15 cellular contexts compared by ENCODE assay signal in genomic region chr7:4270941-4271715, GRCh38.
A peak's percentile ranks its signal among the peaks of the same experiment; 100 is the strongest.
DNase-seq lines count a peak whose midpoint lies in the region; ATAC-seq, FAIRE-seq and TF ChIP-seq lines count a peak whose summit lies in the region.
"Had no signal": no experiment of that assay in that cellular context is flagged by ENCODE, and none has a peak within 500 bp of the region (broad histone marks: within the 10 kb centered on the region; RNA-seq: fewer than 3 reads in every experiment).

No MANE protein-coding gene starts in this region.

- no peak overlapping the region for H3K4me2 ChIP-seq in GM23338
- H3K4me2 ChIP-seq in mesendoderm (ENCODE audit: low read length), result no peak overlapping the region
- H3K4me2 ChIP-seq: BLaER1 treated with 17β-estradiol and CSF1 and Interleukin-3, amounts not matched to agents 10 nM and 100 nM had no signal

- no peak overlapping the region for H2BK120ac ChIP-seq in mesendoderm (ENCODE audit: low read depth, low read length)

- H3K4me3 ChIP-seq in GM23338 (no peak overlapping the region), mesendoderm (ENCODE audit: low read length) (no peak overlapping the region)
- H3K4me3 ChIP-seq: BLaER1 treated with 17β-estradiol and CSF1 and Interleukin-3, amounts not matched to agents 10 nM and 100 nM; GM23248 had no signal

- H2BK15ac ChIP-seq in mesendoderm (replicated peaks; ENCODE audit: low read depth), result no peak overlapping the region

- TF ChIP-seq CTCF in GM23338 (conservative IDR thresholded peaks at IDR 0.05; ENCODE audit: low read depth in 2 of 2) (no peak), WTC11 (IDR thresholded peaks at IDR 0.05) (no peak), osteocyte (IDR thresholded peaks at IDR 0.05) (no peak)

- no peak for FAIRE-seq in frontal cortex (lab: Jason Lieb, UNC)

- H2BK5ac ChIP-seq in mesendoderm (ENCODE audit: low read length), result no peak overlapping the region

- CTCF ChIA-PET in WTC11 (lab: Charles Lee), result interaction anchor here (0.5 to 1.1 kb wide), 2 partner anchors 30 to 53 kb away, joined by 3 read pairs; no protein-coding TSS in a partner anchor

- no CpG with 5 or more reads among the region's 13 CpGs for WGBS in mesendoderm (ENCODE audit: extremely low coverage, insufficient coverage, low lambda C conversion rate)

- peaks cover 27% of the 10 kb centered on the region for H3K9me3 Mint-ChIP-seq in GM23338
- H3K9me3 Mint-ChIP-seq in WTC11, result peaks cover 12% of the 10 kb centered on the region
- peaks cover 7% of the 10 kb centered on the region for H3K9me3 Mint-ChIP-seq in osteocyte (ENCODE audit: unreplicated experiment)

- no peaks in the 10 kb centered on the region for H3K9me2 ChIP-seq in GM23338 (ENCODE audit: insufficient read depth)

- no peak overlapping the region for H3K27ac Mint-ChIP-seq in GM23338
- H3K27ac Mint-ChIP-seq in WTC11, result no peak overlapping the region
- H3K27ac Mint-ChIP-seq in osteocyte (ENCODE audit: unreplicated experiment), result no peak overlapping the region
- H3K27ac Mint-ChIP-seq: CD4-positive, CD25-positive, alpha-beta regulatory T cell; IgD-negative memory B cell had no signal

- H3K79me2 ChIP-seq in GM23338 (replicated peaks; ENCODE audit: insufficient read depth) (no peaks in the 10 kb centered on the region), mesendoderm (ENCODE audit: control insufficient read depth, insufficient read depth, low read length) (no peaks in the 10 kb centered on the region)

- H4K5ac ChIP-seq in mesendoderm (ENCODE audit: low read length), result no peak overlapping the region

- H3K4me3 Mint-ChIP-seq in GM23338, result no peak overlapping the region
- no peak overlapping the region for H3K4me3 Mint-ChIP-seq in WTC11
- H3K4me3 Mint-ChIP-seq in osteocyte (ENCODE audit: unreplicated experiment), result no peak overlapping the region
- H3K4me3 Mint-ChIP-seq: CD4-positive, CD25-positive, alpha-beta regulatory T cell; IgD-negative memory B cell had no signal

- no peak overlapping the region for H3K56ac ChIP-seq in mesendoderm (ENCODE audit: low read length)

- H3K4ac ChIP-seq in mesendoderm (ENCODE audit: low read depth, low read length), result no peak overlapping the region

- H3K36me3 ChIP-seq in GM23338 (ENCODE audit: insufficient read depth), result no peaks in the 10 kb centered on the region
- H3K36me3 ChIP-seq in mesendoderm (ENCODE audit: control insufficient read depth, insufficient read depth, low read length), result no peaks in the 10 kb centered on the region
- H3K36me3 ChIP-seq: BLaER1 treated with 17β-estradiol and CSF1 and Interleukin-3, amounts not matched to agents 10 nM and 100 nM had no signal

- DNase-seq in GM23338 (ENCODE audit: low spot score), result peak; percentile 27
- no peak for DNase-seq in WTC11 (ENCODE audit: low spot score)
- DNase-seq in mesendoderm, result peak; percentile 32
- DNase-seq in osteocyte (ENCODE audit: extremely low spot score, unreplicated experiment), result peak; percentile 74
- no peak for DNase-seq in hypothalamus (lab: John Stamatoyannopoulos, UW)
- DNase-seq in SKM-1 (lab: John Stamatoyannopoulos, UW; ENCODE audit: unreplicated experiment), result no peak
- no peak for DNase-seq in frontal cortex (ENCODE audit: low spot score in 2 of 2)
- no peak for DNase-seq in stimulated activated CD4-positive, alpha-beta T cell treated with anti-CD3 and anti-CD28 coated beads, Interleukin-4, amount 100 ng/mL, for 1 hour
- DNase-seq: ACHN; CD4-positive, CD25-positive, alpha-beta regulatory T cell; DMS53; GM23248 had no signal

- no peak overlapping the region for H3K18ac ChIP-seq in mesendoderm (ENCODE audit: low read length)

- H3K36me3 Mint-ChIP-seq in GM23338 (ENCODE audit: low read depth) (peaks cover 4% of the 10 kb centered on the region; the same call in 1 of the 3 replicates), WTC11 (peaks cover 4% of the 10 kb centered on the region), osteocyte (ENCODE audit: unreplicated experiment) (no peaks in the 10 kb centered on the region)
- H3K36me3 Mint-ChIP-seq: CD4-positive, CD25-positive, alpha-beta regulatory T cell; IgD-negative memory B cell had no signal

- peaks cover 3% of the 10 kb centered on the region for H3K27me3 Mint-ChIP-seq in GM23338 (ENCODE audit: insufficient read depth, low read depth, poor library complexity)
- H3K27me3 Mint-ChIP-seq in WTC11 (ENCODE audit: low read depth), result no peaks in the 10 kb centered on the region
- H3K27me3 Mint-ChIP-seq in osteocyte (ENCODE audit: unreplicated experiment), result no peaks in the 10 kb centered on the region
- H3K27me3 Mint-ChIP-seq: CD4-positive, CD25-positive, alpha-beta regulatory T cell; IgD-negative memory B cell had no signal

- POLR2A ChIA-PET in WTC11 (lab: Charles Lee), result no interaction called here

- no peak overlapping the region for H3K9ac ChIP-seq in mesendoderm (ENCODE audit: low read length)
- H3K9ac ChIP-seq: BLaER1 treated with 17β-estradiol and CSF1 and Interleukin-3, amounts not matched to agents 10 nM and 100 nM; GM23248 had no signal

- H3K27ac ChIP-seq in GM23338 (ENCODE audit: low read depth), result no peak overlapping the region
- no peak overlapping the region for H3K27ac ChIP-seq in mesendoderm (ENCODE audit: low read depth, low read length)
- H3K27ac ChIP-seq: BLaER1 treated with 17β-estradiol and CSF1 and Interleukin-3, amounts not matched to agents 10 nM and 100 nM; GM23248 had no signal

- H3K27me3 ChIP-seq in GM23338 (ENCODE audit: insufficient read depth) (no peaks in the 10 kb centered on the region), mesendoderm (ENCODE audit: insufficient read depth, low read length, poor library complexity) (no peaks in the 10 kb centered on the region)
- H3K27me3 ChIP-seq: BLaER1 treated with 17β-estradiol and CSF1 and Interleukin-3, amounts not matched to agents 10 nM and 100 nM had no signal

- peak; percentile 24 for ATAC-seq in GM23338
- peak; percentile 55 for ATAC-seq in WTC11
- ATAC-seq: HCT116 had no signal

- H4K8ac ChIP-seq in mesendoderm (ENCODE audit: low read depth, low read length), result no peak overlapping the region

- no peak overlapping the region for H2AK5ac ChIP-seq in mesendoderm (ENCODE audit: low read length)

- H3K23ac ChIP-seq in mesendoderm (ENCODE audit: low read length), result no peak overlapping the region

- H3K4me1 Mint-ChIP-seq in GM23338 (peaks cover 10% of the 10 kb centered on the region), WTC11 (peaks cover 10% of the 10 kb centered on the region; the same call in 1 of the 2 replicates), osteocyte (ENCODE audit: unreplicated experiment) (no peaks in the 10 kb centered on the region)
- H3K4me1 Mint-ChIP-seq: CD4-positive, CD25-positive, alpha-beta regulatory T cell; IgD-negative memory B cell had no signal

- H4K20me1 ChIP-seq in GM23338 (replicated peaks; ENCODE audit: insufficient read depth), result no peaks in the 10 kb centered on the region
- H4K20me1 ChIP-seq: BLaER1 treated with 17β-estradiol and CSF1 and Interleukin-3, amounts not matched to agents 10 nM and 100 nM had no signal

- no peaks in the 10 kb centered on the region for H3K79me1 ChIP-seq in mesendoderm (ENCODE audit: low read length)

- no peaks in the 10 kb centered on the region for H3K4me1 ChIP-seq in GM23338 (ENCODE audit: insufficient read depth)
- H3K4me1 ChIP-seq in mesendoderm (ENCODE audit: control insufficient read depth, low read depth, low read length), result no peaks in the 10 kb centered on the region

- no peaks in the 10 kb centered on the region for H3F3A ChIP-seq in GM23338 (replicated peaks; ENCODE audit: low read depth)

- no peak overlapping the region for H2AFZ ChIP-seq in GM23338
- H2AFZ ChIP-seq: GM23248 had no signal

TF ChIP-seq in GM23338, 12 proteins besides CTCF, POLR2A, EP300 and RAD21 (continues in another document):
- TF ChIP-seq EZH2phosphoT487 (IDR thresholded peaks at IDR 0.05; ENCODE audit: unreplicated experiment), result no peak

TF ChIP-seq in WTC11, 78 proteins besides CTCF, POLR2A, EP300 and RAD21 (continues in another document):
- TF ChIP-seq ZNF423 (CRISPR knock-in tag; IDR thresholded peaks at IDR 0.05), result no peak
- TF ChIP-seq, protein P1, sequence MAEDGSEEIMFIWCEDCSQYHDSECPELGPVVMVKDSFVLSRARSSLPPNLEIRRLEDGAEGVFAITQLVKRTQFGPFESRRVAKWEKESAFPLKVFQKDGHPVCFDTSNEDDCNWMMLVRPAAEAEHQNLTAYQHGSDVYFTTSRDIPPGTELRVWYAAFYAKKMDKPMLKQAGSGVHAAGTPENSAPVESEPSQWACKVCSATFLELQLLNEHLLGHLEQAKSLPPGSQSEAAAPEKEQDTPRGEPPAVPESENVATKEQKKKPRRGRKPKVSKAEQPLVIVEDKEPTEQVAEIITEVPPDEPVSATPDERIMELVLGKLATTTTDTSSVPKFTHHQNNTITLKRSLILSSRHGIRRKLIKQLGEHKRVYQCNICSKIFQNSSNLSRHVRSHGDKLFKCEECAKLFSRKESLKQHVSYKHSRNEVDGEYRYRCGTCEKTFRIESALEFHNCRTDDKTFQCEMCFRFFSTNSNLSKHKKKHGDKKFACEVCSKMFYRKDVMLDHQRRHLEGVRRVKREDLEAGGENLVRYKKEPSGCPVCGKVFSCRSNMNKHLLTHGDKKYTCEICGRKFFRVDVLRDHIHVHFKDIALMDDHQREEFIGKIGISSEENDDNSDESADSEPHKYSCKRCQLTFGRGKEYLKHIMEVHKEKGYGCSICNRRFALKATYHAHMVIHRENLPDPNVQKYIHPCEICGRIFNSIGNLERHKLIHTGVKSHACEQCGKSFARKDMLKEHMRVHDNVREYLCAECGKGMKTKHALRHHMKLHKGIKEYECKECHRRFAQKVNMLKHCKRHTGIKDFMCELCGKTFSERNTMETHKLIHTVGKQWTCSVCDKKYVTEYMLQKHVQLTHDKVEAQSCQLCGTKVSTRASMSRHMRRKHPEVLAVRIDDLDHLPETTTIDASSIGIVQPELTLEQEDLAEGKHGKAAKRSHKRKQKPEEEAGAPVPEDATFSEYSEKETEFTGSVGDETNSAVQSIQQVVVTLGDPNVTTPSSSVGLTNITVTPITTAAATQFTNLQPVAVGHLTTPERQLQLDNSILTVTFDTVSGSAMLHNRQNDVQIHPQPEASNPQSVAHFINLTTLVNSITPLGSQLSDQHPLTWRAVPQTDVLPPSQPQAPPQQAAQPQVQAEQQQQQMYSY (CRISPR knock-in tag; IDR thresholded peaks at IDR 0.05), result no peak
- TF ChIP-seq TP53 (CRISPR knock-in tag; IDR thresholded peaks at IDR 0.05), result no peak
- no peak for TF ChIP-seq ZBTB21 (CRISPR knock-in tag; IDR thresholded peaks at IDR 0.05; ENCODE audit: borderline replicate concordance)
- TF ChIP-seq, protein P2, sequence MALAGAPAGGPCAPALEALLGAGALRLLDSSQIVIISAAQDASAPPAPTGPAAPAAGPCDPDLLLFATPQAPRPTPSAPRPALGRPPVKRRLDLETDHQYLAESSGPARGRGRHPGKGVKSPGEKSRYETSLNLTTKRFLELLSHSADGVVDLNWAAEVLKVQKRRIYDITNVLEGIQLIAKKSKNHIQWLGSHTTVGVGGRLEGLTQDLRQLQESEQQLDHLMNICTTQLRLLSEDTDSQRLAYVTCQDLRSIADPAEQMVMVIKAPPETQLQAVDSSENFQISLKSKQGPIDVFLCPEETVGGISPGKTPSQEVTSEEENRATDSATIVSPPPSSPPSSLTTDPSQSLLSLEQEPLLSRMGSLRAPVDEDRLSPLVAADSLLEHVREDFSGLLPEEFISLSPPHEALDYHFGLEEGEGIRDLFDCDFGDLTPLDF (CRISPR knock-in tag; IDR thresholded peaks at IDR 0.05), result no peak
- no peak for TF ChIP-seq ZNF263 (CRISPR knock-in tag; IDR thresholded peaks at IDR 0.05; ENCODE audit: low read depth)
- no peak for TF ChIP-seq KAT7 (CRISPR knock-in tag; IDR thresholded peaks at IDR 0.05; ENCODE audit: borderline replicate concordance)

Comparison
In these comparisons a context has a peak if more than half of its experiments do, and no peak if none do; other contexts are left out.
1. DNase-seq: peak in GM23338 (single experiment), mesendoderm (single experiment) and osteocyte (single experiment); none in WTC11 (single experiment), hypothalamus (0 of 51), SKM-1 (single experiment), frontal cortex (0 of 2) and stimulated activated CD4-positive, alpha-beta T cell treated with anti-CD3 and anti-CD28 coated beads, Interleukin-4, amount 100 ng/mL, for 1 hour (single experiment).